Comparison of ENCODE assay signal across 8 cellular contexts in the genomic region with DNA sequence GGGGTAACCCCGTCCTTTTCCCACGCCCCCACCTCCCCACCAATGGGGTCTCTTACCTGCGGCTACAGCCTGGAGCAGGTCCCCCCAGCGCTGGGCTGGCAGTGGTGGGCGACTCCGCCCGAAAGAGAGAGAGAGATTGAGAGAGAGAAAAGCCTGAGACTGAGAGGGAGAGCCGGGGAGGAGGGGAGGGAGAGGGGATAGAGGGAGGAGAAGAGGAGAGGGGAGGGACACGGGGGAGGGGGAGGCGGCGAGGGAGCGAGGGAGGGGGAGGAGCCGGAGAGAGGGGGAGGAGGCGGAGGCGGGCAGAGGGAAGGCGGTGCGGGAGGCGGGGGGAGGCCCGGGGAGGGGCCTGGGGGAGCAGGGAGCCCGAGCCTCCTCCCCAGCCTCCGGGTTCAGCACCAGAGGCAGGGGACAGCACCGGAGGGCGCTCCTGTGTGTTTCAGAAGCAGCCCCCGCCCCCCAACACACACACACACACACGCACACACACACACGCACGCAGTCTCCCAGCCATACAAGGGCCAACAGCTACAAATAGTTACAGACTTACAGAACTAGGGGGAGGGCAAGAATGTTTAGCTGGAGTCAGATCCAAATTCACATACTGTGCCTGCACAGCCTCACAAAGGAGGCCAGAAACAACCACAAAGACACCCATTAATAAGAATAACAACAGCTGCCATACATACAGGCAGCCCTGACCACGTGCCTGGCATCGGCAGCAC. TPM values are rescaled to one million over a fixed set of nuclear protein-coding genes. Genes with fewer than 3 reads are reported as not detected.
DNase-seq lines count a peak whose midpoint lies in the region; ATAC-seq and TF ChIP-seq lines count a peak whose summit lies in the region.

A gene with protein sequence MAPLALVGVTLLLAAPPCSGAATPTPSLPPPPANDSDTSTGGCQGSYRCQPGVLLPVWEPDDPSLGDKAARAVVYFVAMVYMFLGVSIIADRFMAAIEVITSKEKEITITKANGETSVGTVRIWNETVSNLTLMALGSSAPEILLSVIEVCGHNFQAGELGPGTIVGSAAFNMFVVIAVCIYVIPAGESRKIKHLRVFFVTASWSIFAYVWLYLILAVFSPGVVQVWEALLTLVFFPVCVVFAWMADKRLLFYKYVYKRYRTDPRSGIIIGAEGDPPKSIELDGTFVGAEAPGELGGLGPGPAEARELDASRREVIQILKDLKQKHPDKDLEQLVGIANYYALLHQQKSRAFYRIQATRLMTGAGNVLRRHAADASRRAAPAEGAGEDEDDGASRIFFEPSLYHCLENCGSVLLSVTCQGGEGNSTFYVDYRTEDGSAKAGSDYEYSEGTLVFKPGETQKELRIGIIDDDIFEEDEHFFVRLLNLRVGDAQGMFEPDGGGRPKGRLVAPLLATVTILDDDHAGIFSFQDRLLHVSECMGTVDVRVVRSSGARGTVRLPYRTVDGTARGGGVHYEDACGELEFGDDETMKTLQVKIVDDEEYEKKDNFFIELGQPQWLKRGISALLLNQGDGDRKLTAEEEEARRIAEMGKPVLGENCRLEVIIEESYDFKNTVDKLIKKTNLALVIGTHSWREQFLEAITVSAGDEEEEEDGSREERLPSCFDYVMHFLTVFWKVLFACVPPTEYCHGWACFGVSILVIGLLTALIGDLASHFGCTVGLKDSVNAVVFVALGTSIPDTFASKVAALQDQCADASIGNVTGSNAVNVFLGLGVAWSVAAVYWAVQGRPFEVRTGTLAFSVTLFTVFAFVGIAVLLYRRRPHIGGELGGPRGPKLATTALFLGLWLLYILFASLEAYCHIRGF (minus strand): TSS at position 161 of the 725 bp plus-strand sequence. CDS start 5,490 bp downstream, outside the sequence.

- no peak for TF ChIP-seq POLR2A in HCT116 (IDR thresholded peaks at IDR 0.05; ENCODE audit: borderline replicate concordance, extremely low read depth, insufficient read depth, insufficient read length)

- no peaks in the 10 kb centered on the region for H3K36me3 Mint-ChIP-seq in activated T-helper 2 cell treated with anti-CD3 and anti-CD28 coated beads, Interferon-gamma antibody, Interleukin-2, Interleukin-4, amounts not matched to agents 10 μg/mL and 5 μg/mL and 100 μg/mL, durations not matched to agents 14 hours and 24 hours and 36 hours (ENCODE audit: low read depth)
- no peaks in the 10 kb centered on the region for H3K36me3 Mint-ChIP-seq in type B pancreatic cell

- CTCF ChIA-PET in HCT116 (lab: Charles Lee), result no interaction called here

- H3K27me3 ChIP-seq in HCT116 (ENCODE audit: insufficient read depth, low read length), result peaks cover 33% of the 10 kb centered on the region
- H3K27me3 ChIP-seq in OCI-LY3 (ENCODE audit: low read depth, low read length), result peaks cover 43% of the 10 kb centered on the region
- peaks cover 22% of the 10 kb centered on the region for H3K27me3 ChIP-seq in neuron (ENCODE audit: insufficient read depth, low read length)

- H3K27me3 Mint-ChIP-seq in activated T-helper 2 cell treated with anti-CD3 and anti-CD28 coated beads, Interferon-gamma antibody, Interleukin-2, Interleukin-4, amounts not matched to agents 10 μg/mL and 5 μg/mL and 100 μg/mL, durations not matched to agents 14 hours and 24 hours and 36 hours (ENCODE audit: low read depth), result peaks cover 33% of the 10 kb centered on the region
- H3K27me3 Mint-ChIP-seq in type B pancreatic cell, result peaks cover 51% of the 10 kb centered on the region

- H3K4me2 ChIP-seq in HCT116 (ENCODE audit: low read length) (peak within 1 kb of the TSS; percentile 51), OCI-LY3 (ENCODE audit: low read length) (peak within 1 kb of the TSS; percentile 33; the same call in 1 of the 2 replicates)

- TF ChIP-seq CTCF in HCT116 (IDR thresholded peaks at IDR 0.05 in 2 of 3, conservative IDR thresholded peaks at IDR 0.05 in 1 of 3; ENCODE audit: borderline replicate concordance in 1 of 3, insufficient read depth in 1 of 3, low read depth in 2 of 3, low read length in 2 of 3), result no peak
- TF ChIP-seq CTCF in OCI-LY3 (IDR thresholded peaks at IDR 0.05; ENCODE audit: low read depth, low read length), result no peak
- TF ChIP-seq CTCF in fibroblast of pulmonary artery (IDR thresholded peaks at IDR 0.05; ENCODE audit: low read length, missing control alignments), result no peak
- TF ChIP-seq CTCF in type B pancreatic cell (conservative IDR thresholded peaks at IDR 0.05), result no peak

- peaks cover 7% of the 10 kb centered on the region for H3K4me1 Mint-ChIP-seq in activated T-helper 2 cell treated with anti-CD3 and anti-CD28 coated beads, Interferon-gamma antibody, Interleukin-2, Interleukin-4, amounts not matched to agents 10 μg/mL and 5 μg/mL and 100 μg/mL, durations not matched to agents 14 hours and 24 hours and 36 hours (ENCODE audit: low read depth)
- H3K4me1 Mint-ChIP-seq in type B pancreatic cell (ENCODE audit: unreplicated experiment), result peaks cover 4% of the 10 kb centered on the region

- H3K9me2 ChIP-seq in HCT116 (ENCODE audit: insufficient read depth), result no peaks in the 10 kb centered on the region

- H3K79me2 ChIP-seq in HCT116 (ENCODE audit: insufficient read depth, low read length), result no peaks in the 10 kb centered on the region
- no peaks in the 10 kb centered on the region for H3K79me2 ChIP-seq in OCI-LY3 (ENCODE audit: low read length)

- TF ChIP-seq RAD21 in HCT116 (IDR thresholded peaks at IDR 0.05; ENCODE audit: low read depth), result no peak

- H3K4me3 Mint-ChIP-seq in activated T-helper 2 cell treated with anti-CD3 and anti-CD28 coated beads, Interferon-gamma antibody, Interleukin-2, Interleukin-4, amounts not matched to agents 10 μg/mL and 5 μg/mL and 100 μg/mL, durations not matched to agents 14 hours and 24 hours and 36 hours (ENCODE audit: low read depth), result no peak within 1 kb of the TSS
- peak within 1 kb of the TSS; percentile 82 for H3K4me3 Mint-ChIP-seq in type B pancreatic cell

- H3K9me3 ChIP-seq in HCT116 (ENCODE audit: control insufficient read depth in 1 of 2, insufficient read depth in 1 of 2, low read depth in 1 of 2, low read length in 2 of 2), result no peaks in the 10 kb centered on the region
- H3K9me3 ChIP-seq in OCI-LY3 (ENCODE audit: insufficient read depth, low read length), result no peaks in the 10 kb centered on the region
- no peaks in the 10 kb centered on the region for H3K9me3 ChIP-seq in neuron (ENCODE audit: low read length)

- H2AFZ ChIP-seq in HCT116 (ENCODE audit: low read depth, low read length, poor library complexity, severe bottlenecking), result no peak within 1 kb of the TSS
- H2AFZ ChIP-seq in OCI-LY3 (ENCODE audit: low read depth, low read length), result no peak within 1 kb of the TSS
- H2AFZ ChIP-seq in neuron (ENCODE audit: low read depth, low read length), result peak within 1 kb of the TSS; percentile 38

- BruUV-seq in HCT116 (replicated peaks; lab: Mats Ljungman, UMichigan), result no TSS peak

- H3K27ac Mint-ChIP-seq in activated T-helper 2 cell treated with anti-CD3 and anti-CD28 coated beads, Interferon-gamma antibody, Interleukin-2, Interleukin-4, amounts not matched to agents 10 μg/mL and 5 μg/mL and 100 μg/mL, durations not matched to agents 14 hours and 24 hours and 36 hours, result no peak within 1 kb of the TSS
- H3K27ac Mint-ChIP-seq in type B pancreatic cell, result peak within 1 kb of the TSS; percentile 79

- DNase-seq in AG08396 (ENCODE audit: low spot score) (peak; percentile 87), HCT116 (ENCODE audit: low read depth, low spot score) (peak; percentile 35), fibroblast of pulmonary artery (ENCODE audit: low read depth) (peak; percentile 79), type B pancreatic cell (ENCODE audit: extremely low spot score, unreplicated experiment) (peak; percentile 92)
- DNase-seq in activated T-helper 2 cell treated with anti-CD3 and anti-CD28 coated beads, Interferon-gamma antibody, Interleukin-2, Interleukin-4, amounts not matched to agents 10 μg/mL and 5 μg/mL and 100 μg/mL, durations not matched to agents 14 hours and 24 hours and 36 hours (ENCODE audit: low spot score), result peak; percentile 63

- RAD21 ChIA-PET in HCT116 (lab: Charles Lee; ENCODE audit: low non-redundant PET in 1 of 2, low total read pairs in 2 of 2, uncharacterized antibody in 2 of 2, unreplicated experiment in 2 of 2), result no interaction called here

- H4K20me1 ChIP-seq in HCT116 (ENCODE audit: insufficient read depth) (no peaks in the 10 kb centered on the region), OCI-LY3 (ENCODE audit: insufficient read depth, low read length) (no peaks in the 10 kb centered on the region)

- intact Hi-C loops in HCT116 (cut with micrococcal nuclease), result no loop called here
- intact Hi-C loops in activated T-helper 2 cell treated with anti-CD3 and anti-CD28 coated beads, Interferon-gamma antibody, Interleukin-2, Interleukin-4, amounts not matched to agents 10 μg/mL and 5 μg/mL and 100 μg/mL, durations not matched to agents 14 hours and 24 hours and 36 hours (cut with micrococcal nuclease), result no loop called here

- H3K9ac ChIP-seq in HCT116 (ENCODE audit: low read length), result no peak within 1 kb of the TSS
- H3K9ac ChIP-seq in OCI-LY3 (ENCODE audit: low read length), result no peak within 1 kb of the TSS

- H3K4me1 ChIP-seq in HCT116 (ENCODE audit: control insufficient read depth in 1 of 2, insufficient read depth in 2 of 2, low read length in 2 of 2), result peaks cover 0 to 15% of the 10 kb centered on the region in 2 experiments; a peak in 3 of 4 replicates
- no peaks in the 10 kb centered on the region for H3K4me1 ChIP-seq in OCI-LY3 (ENCODE audit: low read length)
- peaks cover 21% of the 10 kb centered on the region for H3K4me1 ChIP-seq in neuron (ENCODE audit: insufficient read depth, low read length)

- POLR2A ChIA-PET in HCT116 (lab: Charles Lee), result no interaction called here

- no peaks in the 10 kb centered on the region for H3K9me3 Mint-ChIP-seq in activated T-helper 2 cell treated with anti-CD3 and anti-CD28 coated beads, Interferon-gamma antibody, Interleukin-2, Interleukin-4, amounts not matched to agents 10 μg/mL and 5 μg/mL and 100 μg/mL, durations not matched to agents 14 hours and 24 hours and 36 hours
- H3K9me3 Mint-ChIP-seq in type B pancreatic cell, result no peaks in the 10 kb centered on the region

- ATAC-seq in HCT116 (peak; percentile 85), HG03460 (IDR thresholded peaks at IDR 0.05; ENCODE audit: unreplicated experiment) (no peak)

- no peak within 1 kb of the TSS for H3K27ac ChIP-seq in HCT116 (ENCODE audit: low read depth, low read length)
- no peak within 1 kb of the TSS for H3K27ac ChIP-seq in OCI-LY3 (ENCODE audit: low read length)

- no peak within 1 kb of the TSS for H3K4me3 ChIP-seq in HCT116 (replicated peaks in 1 of 2; ENCODE audit: low read depth in 1 of 2, low read length in 2 of 2)
- H3K4me3 ChIP-seq in OCI-LY3 (ENCODE audit: low read length), result no peak within 1 kb of the TSS
- no peak within 1 kb of the TSS for H3K4me3 ChIP-seq in fibroblast of pulmonary artery (replicated peaks; ENCODE audit: low read depth, low read length)
- H3K4me3 ChIP-seq in neuron (ENCODE audit: low read length), result peak within 1 kb of the TSS; percentile 32

- H3K36me3 ChIP-seq in HCT116 (ENCODE audit: control insufficient read depth in 1 of 2, insufficient read depth in 2 of 2, low read length in 2 of 2) (no peaks in the 10 kb centered on the region), OCI-LY3 (replicated peaks; ENCODE audit: low read depth, low read length) (no peaks in the 10 kb centered on the region), neuron (ENCODE audit: insufficient read depth, low read length) (no peaks in the 10 kb centered on the region)

RNA-seq across cellular contexts. Expression of the gene that starts here (rescaled TPM):
- 0.98 TPM for total RNA-seq in HCT116 (2021; ENCODE audit: unreplicated experiment)
- 1.4 and 2.5 TPM in 2 replicates for polyA plus RNA-seq in HCT116 (2012)
- not detected in 2 replicates for total RNA-seq in activated T-helper 2 cell treated with anti-CD3 and anti-CD28 coated beads, Interferon-gamma antibody, Interleukin-2, Interleukin-4, amounts not matched to agents 10 μg/mL and 5 μg/mL and 100 μg/mL, durations not matched to agents 14 hours and 24 hours and 36 hours
- total RNA-seq in type B pancreatic cell (ENCODE audit: low replicate concordance), result 1.2 and 1.3 TPM in 2 replicates

Comparison
In these comparisons a context has a peak if more than half of its experiments do, and no peak if none do; other contexts are left out.
1. Peak in DNase-seq in activated T-helper 2 cell treated with anti-CD3 and anti-CD28 coated beads, Interferon-gamma antibody, Interleukin-2, Interleukin-4, amounts not matched to agents 10 μg/mL and 5 μg/mL and 100 μg/mL, durations not matched to agents 14 hours and 24 hours and 36 hours; RNA of the gene not detected or under 1 TPM.
2. DNase-seq: peak in every context shown above with its lines; median percentile 92 in type B pancreatic cell; 87 in AG08396; 79 in fibroblast of pulmonary artery; 63 in activated T-helper 2 cell treated with anti-CD3 and anti-CD28 coated beads, Interferon-gamma antibody, Interleukin-2, Interleukin-4, amounts not matched to agents 10 μg/mL and 5 μg/mL and 100 μg/mL, durations not matched to agents 14 hours and 24 hours and 36 hours; 35 in HCT116.